In genomic region chr17:21678451-21679081, GRCh38 we compare ENCODE assay signal across 18 cellular contexts. TPM values are rescaled to one million over a fixed set of nuclear protein-coding genes. Genes with fewer than 3 reads are reported as not detected.
DNase-seq lines count a peak whose midpoint lies in the region; ATAC-seq and TF ChIP-seq lines count a peak whose summit lies in the region.
"Had no signal": no experiment of that assay in that cellular context is flagged by ENCODE, and none has a peak within 500 bp of the region (broad histone marks: within the 10 kb centered on the region; RNA-seq: fewer than 3 reads in every experiment).

No MANE protein-coding gene starts in this region.

- peak overlapping the region; percentile 77 for H3K4me2 ChIP-seq in SK-N-SH

- H3K4me3 ChIP-seq in SK-N-SH (ENCODE audit: low read depth in 2 of 2, low read length in 1 of 2) (peak overlapping the region in 1 of 2 experiments; percentile 39; a peak in 1 of 4 replicates), stomach (no peak overlapping the region)
- H3K4me3 ChIP-seq: breast epithelium, lung, uterus had no signal

- H3K4me1 ChIP-seq in SK-N-SH (ENCODE audit: control insufficient read depth in 1 of 2, insufficient read depth in 2 of 2, low read depth in 1 of 2, low read length in 1 of 2) (no peaks in the 10 kb centered on the region), stomach (no peaks in the 10 kb centered on the region)
- H3K4me1 ChIP-seq: breast epithelium, uterus had no signal

- POLR2A ChIA-PET in activated CD4-positive, alpha-beta T cell treated with anti-CD3 and anti-CD28 coated beads for 36 hours (lab: Charles Lee) = no interaction called here
- POLR2A ChIA-PET in SK-N-SH (lab: Yijun Ruan, JAX) = no interaction called here

- H3K27me3 ChIP-seq in SK-N-SH (ENCODE audit: insufficient read depth) = peaks cover 68% of the 10 kb centered on the region
- H3K27me3 ChIP-seq in stomach = peaks cover 0 to 20% (median 0%) of the 10 kb centered on the region in 3 donors
- H3K27me3 ChIP-seq: uterus had no signal

- 15% methylated on average over 10 of the region's 41 CpGs for WGBS in SK-N-SH (ENCODE audit: low lambda C conversion rate)
- 49 to 79% (median 64%) methylated on average over 34 to 41 of the region's 41 CpGs for WGBS in stomach, 5 donors

- H4K20me1 ChIP-seq in SK-N-SH (ENCODE audit: insufficient read depth) = no peaks in the 10 kb centered on the region

- TF ChIP-seq RAD21 in Ishikawa (IDR thresholded peaks at IDR 0.05; ENCODE audit: low read depth) (no peak), SK-N-SH (IDR thresholded peaks at IDR 0.05; ENCODE audit: low read length) (no peak)

- no peaks in the 10 kb centered on the region for H3F3A ChIP-seq in SK-N-SH (replicated peaks; ENCODE audit: insufficient read depth)

- DNase-seq in activated CD4-positive, alpha-beta T cell treated with anti-CD3 and anti-CD28 coated beads for 36 hours = peak; percentile 53
- DNase-seq in activated CD4-positive, alpha-beta T cell treated with anti-CD3 and anti-CD28 coated beads for 1 hour = no peak
- DNase-seq in SK-N-SH (peak; percentile 67), retina (peak; percentile 41), D341Med (ENCODE audit: low spot score) (no peak), stomach (no peak)
- DNase-seq: ACHN; activated naive CD4-positive, alpha-beta T cell treated with anti-CD3 and anti-CD28 coated beads, Interleukin-2, amount 50 U/mL, for 16 hours had no signal

- TF ChIP-seq EP300 in Ishikawa (IDR thresholded peaks at IDR 0.05; ENCODE audit: borderline replicate concordance) = no peak
- TF ChIP-seq EP300 in SK-N-SH (IDR thresholded peaks at IDR 0.05; ENCODE audit: borderline replicate concordance in 1 of 2, low read depth in 1 of 2, low read length in 1 of 2) = no peak
- TF ChIP-seq EP300 in stomach (IDR thresholded peaks at IDR 0.05) = no peak

- TF ChIP-seq POLR2A in stomach (IDR thresholded peaks at IDR 0.05) = no peak

- H3K27ac Mint-ChIP-seq in activated CD4-positive, alpha-beta T cell treated with anti-CD3 and anti-CD28 coated beads for 36 hours = no peak overlapping the region
- H3K27ac Mint-ChIP-seq: stimulated activated memory B cell treated with anti-CD40 and anti-IgM and Interleukin-4, amounts not matched to agents 10 μg/mL and 1 μg/mL and 100 μg/mL, for 72 hours had no signal

- no peak overlapping the region for H3K9ac ChIP-seq in SK-N-SH

- H3K27ac ChIP-seq in SK-N-SH (ENCODE audit: low read depth in 2 of 2, low read length in 1 of 2) = no peak overlapping the region
- H3K27ac ChIP-seq in stomach = no peak overlapping the region
- H3K27ac ChIP-seq: breast epithelium, uterus had no signal

- peaks cover 4% of the 10 kb centered on the region for H3K27me3 Mint-ChIP-seq in activated CD4-positive, alpha-beta T cell treated with anti-CD3 and anti-CD28 coated beads for 36 hours
- H3K27me3 Mint-ChIP-seq: stimulated activated memory B cell treated with anti-CD40 and anti-IgM and Interleukin-4, amounts not matched to agents 10 μg/mL and 1 μg/mL and 100 μg/mL, for 72 hours had no signal

- no peak overlapping the region for H3K4me3 Mint-ChIP-seq in activated CD4-positive, alpha-beta T cell treated with anti-CD3 and anti-CD28 coated beads for 36 hours
- H3K4me3 Mint-ChIP-seq: stimulated activated memory B cell treated with anti-CD40 and anti-IgM and Interleukin-4, amounts not matched to agents 10 μg/mL and 1 μg/mL and 100 μg/mL, for 72 hours had no signal

- no peaks in the 10 kb centered on the region for H3K4me1 Mint-ChIP-seq in activated CD4-positive, alpha-beta T cell treated with anti-CD3 and anti-CD28 coated beads for 36 hours
- H3K4me1 Mint-ChIP-seq: stimulated activated memory B cell treated with anti-CD40 and anti-IgM and Interleukin-4, amounts not matched to agents 10 μg/mL and 1 μg/mL and 100 μg/mL, for 72 hours had no signal

- intact Hi-C loops in activated CD4-positive, alpha-beta T cell treated with anti-CD3 and anti-CD28 coated beads for 36 hours (cut with DNase I, micrococcal nuclease) = no loop called here
- intact Hi-C loops in stomach (cut with DNase I; ENCODE audit: low total_unique reads) = no loop called here

- H3K79me2 ChIP-seq in SK-N-SH (ENCODE audit: insufficient read depth) = no peaks in the 10 kb centered on the region

- CTCF ChIA-PET in activated CD4-positive, alpha-beta T cell treated with anti-CD3 and anti-CD28 coated beads for 36 hours (lab: Charles Lee) = no interaction called here
- CTCF ChIA-PET in SK-N-SH (lab: Yijun Ruan, JAX) = no interaction called here

- peaks cover 5% of the 10 kb centered on the region for H3K9me3 Mint-ChIP-seq in activated CD4-positive, alpha-beta T cell treated with anti-CD3 and anti-CD28 coated beads for 36 hours (ENCODE audit: low read depth)

- H3K36me3 Mint-ChIP-seq in activated CD4-positive, alpha-beta T cell treated with anti-CD3 and anti-CD28 coated beads for 36 hours (ENCODE audit: low read depth) = no peaks in the 10 kb centered on the region
- H3K36me3 Mint-ChIP-seq: stimulated activated memory B cell treated with anti-CD40 and anti-IgM and Interleukin-4, amounts not matched to agents 10 μg/mL and 1 μg/mL and 100 μg/mL, for 72 hours had no signal

- no peak for ATAC-seq in activated CD4-positive, alpha-beta T cell treated with anti-CD3 and anti-CD28 coated beads for 36 hours
- no peak for ATAC-seq in GM21723 (IDR thresholded peaks at IDR 0.05; ENCODE audit: unreplicated experiment)
- ATAC-seq: right cardiac atrium; stimulated activated memory B cell treated with anti-CD40 and anti-IgM and Interleukin-4, amounts not matched to agents 10 μg/mL and 1 μg/mL and 100 μg/mL, for 72 hours had no signal

- TF ChIP-seq CTCF in SK-N-SH (IDR thresholded peaks at IDR 0.05) = no peak
- no peak for TF ChIP-seq CTCF in stomach (IDR thresholded peaks at IDR 0.05)

- H3K9me3 ChIP-seq in SK-N-SH (no peaks in the 10 kb centered on the region), stomach (peaks cover 0 to 11% (median 9%) of the 10 kb centered on the region in 4 donors)
- H3K9me3 ChIP-seq: uterus had no signal

- no peaks in the 10 kb centered on the region for H3K9me2 ChIP-seq in SK-N-SH

- H3K36me3 ChIP-seq in SK-N-SH (replicated peaks in 1 of 2; ENCODE audit: control insufficient read depth in 1 of 2, insufficient read depth in 2 of 2, low read length in 1 of 2) = no peaks in the 10 kb centered on the region
- no peaks in the 10 kb centered on the region for H3K36me3 ChIP-seq in stomach
- H3K36me3 ChIP-seq: breast epithelium, uterus had no signal

- H2AFZ ChIP-seq in SK-N-SH (ENCODE audit: low read depth) = 0 out of 2 replicates have a peak overlapping the region, but pooled peaks have one; percentile 29

TF ChIP-seq in Ishikawa, 13 proteins besides CTCF, POLR2A, EP300 and RAD21 (continues in another document):
- no peak for TF ChIP-seq TEAD4 (IDR thresholded peaks at IDR 0.05)
- no peak for TF ChIP-seq USF1 (IDR thresholded peaks at IDR 0.05)

TF ChIP-seq in SK-N-SH, 30 proteins besides CTCF, POLR2A, EP300 and RAD21:
- peak; percentile 69 for TF ChIP-seq NRF1 (IDR thresholded peaks at IDR 0.05; ENCODE audit: low read depth, low read length)
- TF ChIP-seq ZBTB33 (IDR thresholded peaks at IDR 0.05; ENCODE audit: borderline replicate concordance, low read depth) = no peak
- TF ChIP-seq SIN3A (IDR thresholded peaks at IDR 0.05; ENCODE audit: borderline replicate concordance, low read depth, low read length) = no peak
- TF ChIP-seq JUND (IDR thresholded peaks at IDR 0.05) = no peak
- TF ChIP-seq EZH2phosphoT487 (IDR thresholded peaks at IDR 0.05; ENCODE audit: borderline replicate concordance, low read depth) = no peak

RNA-seq across cellular contexts. Expression of gene KCNJ18, which starts 13.8 kb away (rescaled TPM):
- not detected for total RNA-seq in activated CD4-positive, alpha-beta T cell treated with anti-CD3 and anti-CD28 coated beads for 36 hours
- polyA plus RNA-seq in SK-N-SH (2012; rRNA removed) (not detected in 2 replicates), stomach (not detected)
- not detected in 2 replicates for polyA plus RNA-seq in SK-N-SH (2012; cell fraction: cytosol; rRNA removed)
- not detected in 2 replicates for polyA plus RNA-seq in SK-N-SH (2012; cell fraction: nucleus; rRNA removed)
- not detected for total RNA-seq in stomach
- total RNA-seq: activated CD8-positive, alpha-beta memory T cell treated with anti-CD3 and anti-CD28 coated beads for 36 hours; breast epithelium; fibroblast of villous mesenchyme; lung; right cardiac atrium; uterus had no signal
- polyA plus RNA-seq: lung, neural cell, right cardiac atrium had no signal

Comparison
In these comparisons a context has a peak if more than half of its experiments do, and no peak if none do; other contexts are left out.
1. DNase-seq: peak in activated CD4-positive, alpha-beta T cell treated with anti-CD3 and anti-CD28 coated beads for 36 hours (single experiment), SK-N-SH (single experiment) and retina (single experiment); none in activated CD4-positive, alpha-beta T cell treated with anti-CD3 and anti-CD28 coated beads for 1 hour (single experiment), D341Med (single experiment) and stomach (single experiment).